13 cellular contexts compared by ENCODE assay signal in genomic region chr1:41517039-41517438, GRCh38. TPM values are rescaled to one million over a fixed set of nuclear protein-coding genes. Genes with fewer than 3 reads are reported as not detected.
A peak's percentile ranks its signal among the peaks of the same experiment; 100 is the strongest.
DNase-seq lines count a peak whose midpoint lies in the region; ATAC-seq, FAIRE-seq and TF ChIP-seq lines count a peak whose summit lies in the region.
"Had no signal": no experiment of that assay in that cellular context is flagged by ENCODE, and none has a peak within 500 bp of the region (broad histone marks: within the 10 kb centered on the region; RNA-seq: fewer than 3 reads in every experiment).

No MANE protein-coding gene starts in this region.

- peaks cover 9% of the 10 kb centered on the region for H3K4me1 Mint-ChIP-seq in activated naive CD4-positive, alpha-beta T cell treated with anti-CD3 and anti-CD28 coated beads, Interleukin-2, amount 50 U/mL, for 24 hours

- H3K27me3 ChIP-seq in thoracic aorta (replicated peaks; ENCODE audit: insufficient read depth) = no peaks in the 10 kb centered on the region
- H3K27me3 ChIP-seq in suprapubic skin = no peaks in the 10 kb centered on the region

- no peak for DNase-seq in activated naive CD4-positive, alpha-beta T cell (lab: John Stamatoyannopoulos, UW)
- peak; percentile 93 for DNase-seq in RPMI8226
- no peak for DNase-seq in kidney
- DNase-seq in thoracic aorta (ENCODE audit: low spot score) = no peak
- DNase-seq in suprapubic skin (ENCODE audit: low spot score in 2 of 2) = no peak
- no peak for DNase-seq in CD1c-positive myeloid dendritic cell (ENCODE audit: extremely low spot score)
- DNase-seq in hippocampal formation (lab: John Stamatoyannopoulos, UW) = no peak
- DNase-seq: activated effector memory CD4-positive, alpha-beta T cell treated with Interleukin-2 at 50 U/mL for 16 hours; NCI-H1930; OCI-M1; T-helper 1 cell had no signal

- ATAC-seq in thoracic aorta (ENCODE audit: insufficient number of reproducible peaks, low FRiP score, low read depth) = no peak

- peak overlapping the region; percentile 54 for H3K4me3 Mint-ChIP-seq in activated naive CD4-positive, alpha-beta T cell treated with anti-CD3 and anti-CD28 coated beads, Interleukin-2, amount 50 U/mL, for 24 hours

- H3K4me3 ChIP-seq in kidney (ENCODE audit: low read length in 2 of 2) (peak overlapping the region in 1 of 2 donors; percentile 64), thoracic aorta (peak overlapping the region; percentile 83), suprapubic skin (no peak overlapping the region)

- TF ChIP-seq POLR2A in suprapubic skin (IDR thresholded peaks at IDR 0.05) = no peak

- no peaks in the 10 kb centered on the region for H3K9me3 ChIP-seq in kidney (ENCODE audit: control insufficient read depth in 1 of 2, low read length in 2 of 2)
- no peaks in the 10 kb centered on the region for H3K9me3 ChIP-seq in thoracic aorta
- H3K9me3 ChIP-seq in suprapubic skin = no peaks in the 10 kb centered on the region

- no peak overlapping the region for H3K27ac Mint-ChIP-seq in activated naive CD4-positive, alpha-beta T cell treated with anti-CD3 and anti-CD28 coated beads, Interleukin-2, amount 50 U/mL, for 24 hours

- no peak overlapping the region for H3K9ac ChIP-seq in kidney (ENCODE audit: low read length in 2 of 2)

- no peak for TF ChIP-seq EP300 in suprapubic skin (IDR thresholded peaks at IDR 0.05)

- FAIRE-seq in kidney (lab: Jason Lieb, UNC) = no peak
- FAIRE-seq: HepG2 had no signal

- TF ChIP-seq CTCF in kidney (IDR thresholded peaks at IDR 0.05; ENCODE audit: borderline replicate concordance, extremely low read depth, insufficient read depth) = no peak
- no peak for TF ChIP-seq CTCF in thoracic aorta (IDR thresholded peaks at IDR 0.05)
- no peak for TF ChIP-seq CTCF in suprapubic skin (IDR thresholded peaks at IDR 0.05)

- H3K36me3 Mint-ChIP-seq in activated naive CD4-positive, alpha-beta T cell treated with anti-CD3 and anti-CD28 coated beads, Interleukin-2, amount 50 U/mL, for 24 hours = peaks cover 8% of the 10 kb centered on the region

- intact Hi-C loops in kidney (cut with DNase I) = no loop called here

- no peaks in the 10 kb centered on the region for H3K9me3 Mint-ChIP-seq in activated naive CD4-positive, alpha-beta T cell treated with anti-CD3 and anti-CD28 coated beads, Interleukin-2, amount 50 U/mL, for 24 hours

- H3K27ac ChIP-seq in kidney (ENCODE audit: low read depth in 2 of 2, low read length in 2 of 2) (peak overlapping the region; percentile 43 to 76), thoracic aorta (no peak overlapping the region), suprapubic skin (no peak overlapping the region)

- no peaks in the 10 kb centered on the region for H3K36me3 ChIP-seq in kidney (ENCODE audit: control insufficient read depth in 1 of 2, insufficient read depth in 2 of 2, low read length in 2 of 2)
- H3K36me3 ChIP-seq in thoracic aorta = no peaks in the 10 kb centered on the region
- H3K36me3 ChIP-seq in suprapubic skin = peaks cover 4% of the 10 kb centered on the region

- H3K4me1 ChIP-seq in kidney (ENCODE audit: control insufficient read depth in 1 of 2, insufficient read depth in 1 of 2, low read depth in 1 of 2, low read length in 2 of 2) (peaks cover 14 to 19% of the 10 kb centered on the region in 2 donors), thoracic aorta (ENCODE audit: control insufficient read depth in 1 of 2, low read depth in 2 of 2) (peaks cover 12 to 19% of the 10 kb centered on the region in 2 donors), suprapubic skin (peaks cover 21% of the 10 kb centered on the region)

- WGBS in suprapubic skin = 51% methylated on average over 3 of the region's 3 CpGs

- H3K27me3 Mint-ChIP-seq in activated naive CD4-positive, alpha-beta T cell treated with anti-CD3 and anti-CD28 coated beads, Interleukin-2, amount 50 U/mL, for 24 hours = no peaks in the 10 kb centered on the region

RNA-seq across cellular contexts. Expression of gene EDN2, which starts 32.6 kb away (rescaled TPM):
- total RNA-seq in kidney = 2.9 TPM
- 2.3 TPM for polyA plus RNA-seq in kidney (ENCODE audit: insufficient read depth, low read depth, low replicate concordance)
- not detected for total RNA-seq in thoracic aorta
- total RNA-seq in suprapubic skin = 10 to 100 TPM in 1 of 4 donors, 1 to 10 TPM in 3; 2.3 to 10.2 (median 8.3) TPM
- total RNA-seq: HepG2 had no signal
- polyA plus RNA-seq: HepG2 had no signal

Comparison
In these comparisons a context has a peak if more than half of its experiments do, and no peak if none do; other contexts are left out.
1. H3K27ac ChIP-seq: peak in kidney (2 of 2); none in thoracic aorta (0 of 2) and suprapubic skin (single experiment).